8 cellular contexts compared by ENCODE assay signal in the genomic region with DNA sequence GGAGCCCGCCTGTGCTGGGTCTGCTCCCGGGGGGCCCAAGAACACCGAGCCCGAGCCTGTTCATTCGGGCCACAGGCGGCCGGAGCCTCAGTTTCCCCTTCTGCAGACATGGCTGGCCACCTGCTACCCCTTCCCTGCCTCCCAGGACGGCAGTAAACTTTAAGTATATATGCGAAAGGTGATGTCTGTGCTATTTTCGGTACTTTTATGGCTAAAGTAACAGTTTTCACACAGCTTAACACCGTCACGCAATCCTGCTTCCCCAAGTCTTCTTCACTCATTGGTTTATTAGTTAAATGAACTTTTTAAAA. TPM values are rescaled to one million over a fixed set of nuclear protein-coding genes. Genes with fewer than 3 reads are reported as not detected.
DNase-seq lines count a peak whose midpoint lies in the region; ATAC-seq and TF ChIP-seq lines count a peak whose summit lies in the region.

No MANE protein-coding gene starts in this region.

- no peaks in the 10 kb centered on the region for H3K9me2 ChIP-seq in OCI-LY1 (ENCODE audit: low read depth, low read length)

- H3K4me2 ChIP-seq in BLaER1 (peak overlapping the region; percentile 85), OCI-LY1 (ENCODE audit: low read length) (peak overlapping the region; percentile 84)

- WGBS in esophagus, 2 donors: 2 to 4% methylated on average over 12 of the region's 12 CpGs
- 4 to 7% (median 5%) methylated on average over 12 of the region's 12 CpGs for WGBS in psoas muscle, 3 donors

- H3K27ac ChIP-seq in BLaER1 (peak overlapping the region; percentile 71), OCI-LY1 (ENCODE audit: low read depth, low read length, poor library complexity, severe bottlenecking) (no peak overlapping the region), esophagus (ENCODE audit: low read depth in 2 of 2, low read length in 1 of 2) (peak overlapping the region; percentile 75 to 78), psoas muscle (peak overlapping the region; percentile 81)

- intact Hi-C loops in psoas muscle (cut with DNase I): loop anchor here (5.0 to 10.0 kb wide), 3 partner anchors 65 to 213 kb away; a partner anchor contains a TSS

- ATAC-seq in GM21423 (IDR thresholded peaks at IDR 0.05; ENCODE audit: unreplicated experiment): peak; percentile 3
- no peak for ATAC-seq in psoas muscle
- ATAC-seq in GM21786 (IDR thresholded peaks at IDR 0.05; ENCODE audit: unreplicated experiment): no peak

- H3K27me3 ChIP-seq in BLaER1: no peaks in the 10 kb centered on the region
- no peaks in the 10 kb centered on the region for H3K27me3 ChIP-seq in OCI-LY1 (ENCODE audit: insufficient read depth, low read length)
- no peaks in the 10 kb centered on the region for H3K27me3 ChIP-seq in esophagus (ENCODE audit: control insufficient read depth in 1 of 2, insufficient read depth in 2 of 2, low read length in 2 of 2)
- H3K27me3 ChIP-seq in psoas muscle (ENCODE audit: insufficient read depth in 3 of 3, low read length in 2 of 3): no peaks in the 10 kb centered on the region

- no peaks in the 10 kb centered on the region for H3K9me3 ChIP-seq in BLaER1
- H3K9me3 ChIP-seq in OCI-LY1 (ENCODE audit: low read length): no peaks in the 10 kb centered on the region
- no peaks in the 10 kb centered on the region for H3K9me3 ChIP-seq in esophagus (ENCODE audit: control insufficient read depth in 2 of 2, insufficient read depth in 1 of 2, low read depth in 1 of 2, low read length in 1 of 2)
- H3K9me3 ChIP-seq in psoas muscle: no peaks in the 10 kb centered on the region

- H4K20me1 ChIP-seq in BLaER1 (no peaks in the 10 kb centered on the region), OCI-LY1 (ENCODE audit: insufficient read depth, low read length) (no peaks in the 10 kb centered on the region)

- H3K79me2 ChIP-seq in OCI-LY1 (ENCODE audit: insufficient read depth, low read length): peaks cover 13% of the 10 kb centered on the region

- no peaks in the 10 kb centered on the region for H3F3A ChIP-seq in OCI-LY1 (ENCODE audit: insufficient read depth, low read length)

- no peak overlapping the region for H2AFZ ChIP-seq in OCI-LY1 (ENCODE audit: low read length)

- peaks cover 40% of the 10 kb centered on the region for H3K36me3 ChIP-seq in BLaER1
- peaks cover 13% of the 10 kb centered on the region for H3K36me3 ChIP-seq in OCI-LY1 (ENCODE audit: insufficient read depth, low read length)
- peaks cover 0 to 5% of the 10 kb centered on the region in 2 donors for H3K36me3 ChIP-seq in esophagus (ENCODE audit: control insufficient read depth in 2 of 2, insufficient read depth in 2 of 2, low read length in 1 of 2)
- peaks cover 2 to 21% of the 10 kb centered on the region in 2 donors for H3K36me3 ChIP-seq in psoas muscle (ENCODE audit: insufficient read depth in 1 of 2, low read depth in 1 of 2)

- H3K4me3 ChIP-seq in BLaER1: peak overlapping the region; percentile 93
- peak overlapping the region; percentile 78 for H3K4me3 ChIP-seq in OCI-LY1 (ENCODE audit: low read depth, low read length, poor library complexity, severe bottlenecking)
- peak overlapping the region; percentile 61 to 85 for H3K4me3 ChIP-seq in esophagus (ENCODE audit: low read depth in 1 of 2, low read length in 2 of 2)
- H3K4me3 ChIP-seq in psoas muscle: peak overlapping the region; percentile 98

- peaks cover 20% of the 10 kb centered on the region for H3K4me1 ChIP-seq in BLaER1
- H3K4me1 ChIP-seq in OCI-LY1 (ENCODE audit: insufficient read depth, low read length, severe bottlenecking): peaks cover 26% of the 10 kb centered on the region
- H3K4me1 ChIP-seq in esophagus (ENCODE audit: control insufficient read depth in 2 of 2, insufficient read depth in 2 of 2, low read length in 1 of 2): peaks cover 3 to 5% of the 10 kb centered on the region in 2 donors
- H3K4me1 ChIP-seq in psoas muscle: peaks cover 19% of the 10 kb centered on the region

- peak in 1 of 2 donors; percentile 64 for DNase-seq in psoas muscle
- DNase-seq in COLO668 (lab: John Stamatoyannopoulos, UW; ENCODE audit: unreplicated experiment): no peak
- no peak for DNase-seq in UCSD-AML1 (lab: John Stamatoyannopoulos, UW; ENCODE audit: unreplicated experiment)

- peak overlapping the region; percentile 84 for H3K9ac ChIP-seq in BLaER1
- peak overlapping the region; percentile 79 for H3K9ac ChIP-seq in OCI-LY1 (ENCODE audit: low read length)

- TF ChIP-seq CTCF in OCI-LY1 (IDR thresholded peaks at IDR 0.05; ENCODE audit: low read length) (no peak), psoas muscle (IDR thresholded peaks at IDR 0.05) (no peak)

RNA-seq across cellular contexts. Expression of a gene that starts 0.5 kb away (rescaled TPM):
- polyA plus RNA-seq in esophagus: 10 to 100 TPM; 13.8 to 22.5 TPM
- 10 to 100 TPM in 3 of 4 donors, 1 to 10 TPM in 1; 9.0 to 14.7 (median 12.6) TPM for total RNA-seq in psoas muscle
- 10 to 100 TPM; 13.5 to 20.1 (median 13.7) TPM for polyA plus RNA-seq in psoas muscle
